ENCODE assay signal across 18 cellular contexts in genomic region chr2:98551316-98551715, GRCh38. TPM values are rescaled to one million over a fixed set of nuclear protein-coding genes. Genes with fewer than 3 reads are reported as not detected.
DNase-seq lines count a peak whose midpoint lies in the region; ATAC-seq lines count a peak whose summit lies in the region.
"Had no signal": no experiment of that assay in that cellular context is flagged by ENCODE, and none has a peak within 500 bp of the region (broad histone marks: within the 10 kb centered on the region; RNA-seq: fewer than 3 reads in every experiment).

No MANE protein-coding gene starts in this region.

- H3K4me3 Mint-ChIP-seq in activated naive CD8-positive, alpha-beta T cell treated with anti-CD3 and anti-CD28 coated beads, Interleukin-2, amount 10 ng/mL, durations not matched to agents 7 days and 5 days = peak overlapping the region; percentile 62

- no peaks in the 10 kb centered on the region for H3K9me3 Mint-ChIP-seq in activated naive CD8-positive, alpha-beta T cell treated with anti-CD3 and anti-CD28 coated beads, Interleukin-2, amount 10 ng/mL, durations not matched to agents 7 days and 5 days

- POLR2A ChIA-PET in activated naive CD8-positive, alpha-beta T cell treated with anti-CD3 and anti-CD28 coated beads, Interleukin-2, amount 10 ng/mL, durations not matched to agents 7 days and 5 days (lab: Charles Lee) = interaction anchor here (0.6 to 1.1 kb wide), 2 partner anchors 12 to 106 kb away, joined by 3 to 4 read pairs; no protein-coding TSS in a partner anchor

- peak overlapping the region; percentile 88 for H3K27ac Mint-ChIP-seq in activated naive CD8-positive, alpha-beta T cell treated with anti-CD3 and anti-CD28 coated beads, Interleukin-2, amount 10 ng/mL, durations not matched to agents 7 days and 5 days

- peak; percentile 60 for DNase-seq in activated CD4-positive, alpha-beta T cell treated with anti-CD3 and anti-CD28 coated beads for 48 hours
- no peak for DNase-seq in activated CD4-positive, alpha-beta T cell treated with anti-CD3 and anti-CD28 coated beads for 1 hour
- peak; percentile 55 to 68 for DNase-seq in activated CD4-positive, alpha-beta T cell treated with anti-CD3 and anti-CD28 coated beads, Interleukin-2, amount 50 U/mL, for 48 hours
- peak; percentile 56 for DNase-seq in activated naive CD8-positive, alpha-beta T cell treated with anti-CD3 and anti-CD28 coated beads, Interleukin-2, amount 10 ng/mL, durations not matched to agents 7 days and 5 days
- DNase-seq in stimulated activated CD8-positive, alpha-beta memory T cell treated with anti-CD3 and anti-CD28 coated beads, Interleukin-2, amount 100 ng/mL, for 48 hours (ENCODE audit: low read depth in 2 of 2) = peak; percentile 23 to 43
- no peak for DNase-seq in NCI-H774 (lab: John Stamatoyannopoulos, UW)
- DNase-seq in COLO829 (ENCODE audit: low spot score) = no peak
- DNase-seq: 8988T; activated CD4-positive, CD25-positive, alpha-beta regulatory T cell; amniotic stem cell; kidney glomerular epithelial cell; midbrain; NCI-H187 treated with DMSO at 0.1 percent for 48 hours; NCI-H69; ovary; Peyer's patch; upper lobe of right lung had no signal

- peaks cover 70% of the 10 kb centered on the region for H3K36me3 Mint-ChIP-seq in activated naive CD8-positive, alpha-beta T cell treated with anti-CD3 and anti-CD28 coated beads, Interleukin-2, amount 10 ng/mL, durations not matched to agents 7 days and 5 days

- peaks cover 69% of the 10 kb centered on the region for H3K4me1 Mint-ChIP-seq in activated naive CD8-positive, alpha-beta T cell treated with anti-CD3 and anti-CD28 coated beads, Interleukin-2, amount 10 ng/mL, durations not matched to agents 7 days and 5 days

- no peaks in the 10 kb centered on the region for H3K27me3 Mint-ChIP-seq in activated naive CD8-positive, alpha-beta T cell treated with anti-CD3 and anti-CD28 coated beads, Interleukin-2, amount 10 ng/mL, durations not matched to agents 7 days and 5 days

- ATAC-seq in activated naive CD8-positive, alpha-beta T cell treated with anti-CD3 and anti-CD28 coated beads, Interleukin-2, amount 10 ng/mL, durations not matched to agents 7 days and 5 days (ENCODE audit: low read depth) = peak; percentile 52
- ATAC-seq in GM18517 (IDR thresholded peaks at IDR 0.05; ENCODE audit: unreplicated experiment) = no peak
- ATAC-seq: upper lobe of right lung had no signal

RNA-seq across cellular contexts. Expression of gene COA5, which starts 57.0 kb away (rescaled TPM):
- total RNA-seq in activated naive CD8-positive, alpha-beta T cell treated with anti-CD3 and anti-CD28 coated beads, Interleukin-2, amount 10 ng/mL, durations not matched to agents 7 days and 5 days = 10 to 100 TPM; 36.2 to 36.7 TPM

RNA-seq across cellular contexts. Expression of gene UNC50, which starts 57.1 kb away (rescaled TPM):
- 10 to 100 TPM; 31.3 to 34.9 TPM for total RNA-seq in activated naive CD8-positive, alpha-beta T cell treated with anti-CD3 and anti-CD28 coated beads, Interleukin-2, amount 10 ng/mL, durations not matched to agents 7 days and 5 days

Comparison
In these comparisons a context has a peak if more than half of its experiments do, and no peak if none do; other contexts are left out.
1. DNase-seq: peak in activated CD4-positive, alpha-beta T cell treated with anti-CD3 and anti-CD28 coated beads for 48 hours (single experiment), activated CD4-positive, alpha-beta T cell treated with anti-CD3 and anti-CD28 coated beads, Interleukin-2, amount 50 U/mL, for 48 hours (2 of 2), activated naive CD8-positive, alpha-beta T cell treated with anti-CD3 and anti-CD28 coated beads, Interleukin-2, amount 10 ng/mL, durations not matched to agents 7 days and 5 days (single experiment) and stimulated activated CD8-positive, alpha-beta memory T cell treated with anti-CD3 and anti-CD28 coated beads, Interleukin-2, amount 100 ng/mL, for 48 hours (2 of 2); none in activated CD4-positive, alpha-beta T cell treated with anti-CD3 and anti-CD28 coated beads for 1 hour (single experiment), NCI-H774 (single experiment) and COLO829 (single experiment).